Comparison of ENCODE assay signal across 1 cellular context in genomic region chr22:31586137-31586920, GRCh38.
A peak's percentile ranks its signal among the peaks of the same experiment; 100 is the strongest.
TF ChIP-seq lines count a peak whose summit lies in the region.

No MANE protein-coding gene starts in this region.

TF ChIP-seq in HepG2, 621 proteins besides CTCF, POLR2A, EP300 and RAD21 (continued from another document and continues in another):
- TF ChIP-seq ZBTB46 (CRISPR knock-in tag; IDR thresholded peaks at IDR 0.05; ENCODE audit: borderline replicate concordance): no peak
- TF ChIP-seq ZNF451 (CRISPR knock-in tag; IDR thresholded peaks at IDR 0.05): no peak
- TF ChIP-seq ZNF609 (CRISPR knock-in tag; IDR thresholded peaks at IDR 0.05; ENCODE audit: borderline replicate concordance): peak; percentile 95; the same call in 1 of the 2 replicates
- TF ChIP-seq SIN3A (IDR thresholded peaks at IDR 0.05; ENCODE audit: borderline replicate concordance, low read depth, low read length): no peak
- TF ChIP-seq BRF2 (CRISPR knock-in tag; IDR thresholded peaks at IDR 0.05): no peak
- peak; percentile 82; the same call in 1 of the 2 replicates for TF ChIP-seq MIXL1 (CRISPR knock-in tag; IDR thresholded peaks at IDR 0.05)
- no peak for TF ChIP-seq XRCC5 (optimal IDR thresholded peaks at IDR 0.05; ENCODE audit: low read length)
- TF ChIP-seq ZFX (CRISPR knock-in tag; IDR thresholded peaks at IDR 0.05; ENCODE audit: low read depth): peak; percentile 65
- peak; percentile 82 for TF ChIP-seq FOSL2 (CRISPR knock-in tag; IDR thresholded peaks at IDR 0.05)
- TF ChIP-seq SIX1 (CRISPR knock-in tag; IDR thresholded peaks at IDR 0.05; ENCODE audit: borderline replicate concordance): peak; percentile 87
- peak; percentile 96; the same call in 1 of the 2 replicates for TF ChIP-seq ZNF710 (CRISPR knock-in tag; IDR thresholded peaks at IDR 0.05; ENCODE audit: borderline replicate concordance)
- TF ChIP-seq SOX6 (IDR thresholded peaks at IDR 0.05): no peak
- peak; percentile 95 for TF ChIP-seq SOX6 (CRISPR knock-in tag; IDR thresholded peaks at IDR 0.05)
- peak; percentile 77 for TF ChIP-seq SKIL (CRISPR knock-in tag; IDR thresholded peaks at IDR 0.05; ENCODE audit: borderline replicate concordance)
- peak; percentile 89 for TF ChIP-seq FOXP4 (CRISPR knock-in tag; IDR thresholded peaks at IDR 0.05)
- TF ChIP-seq RORA (CRISPR knock-in tag; IDR thresholded peaks at IDR 0.05): no peak
- no peak for TF ChIP-seq ZNF34 (CRISPR knock-in tag; IDR thresholded peaks at IDR 0.05; ENCODE audit: borderline replicate concordance)
- no peak for TF ChIP-seq NFYB (CRISPR knock-in tag; IDR thresholded peaks at IDR 0.05)
- TF ChIP-seq ZNF576 (CRISPR knock-in tag; IDR thresholded peaks at IDR 0.05): no peak
- TF ChIP-seq MNT (IDR thresholded peaks at IDR 0.05): no peak
- TF ChIP-seq MED13 (CRISPR knock-in tag; IDR thresholded peaks at IDR 0.05): no peak
- no peak for TF ChIP-seq ZFP37 (CRISPR knock-in tag; IDR thresholded peaks at IDR 0.05; ENCODE audit: borderline replicate concordance)
- peak; percentile 95 for TF ChIP-seq PPARG (CRISPR knock-in tag; conservative IDR thresholded peaks at IDR 0.05)
- TF ChIP-seq GPN1 (CRISPR knock-in tag; IDR thresholded peaks at IDR 0.05; ENCODE audit: borderline replicate concordance): no peak
- TF ChIP-seq PREB (CRISPR knock-in tag; IDR thresholded peaks at IDR 0.05): no peak
- TF ChIP-seq TBL1XR1 (IDR thresholded peaks at IDR 0.05; ENCODE audit: borderline replicate concordance, low read length, partially characterized antibody): no peak
- no peak for TF ChIP-seq ZFP62 (CRISPR knock-in tag; IDR thresholded peaks at IDR 0.05)
- TF ChIP-seq ZBTB14 (CRISPR knock-in tag; IDR thresholded peaks at IDR 0.05): no peak
- 0 out of 2 replicates have a peak, but pooled peaks have one; percentile 23 for TF ChIP-seq ZMAT3 (CRISPR knock-in tag; conservative IDR thresholded peaks at IDR 0.05)
- peak; percentile 52; the same call in 1 of the 2 replicates for TF ChIP-seq ZSCAN9 (CRISPR knock-in tag; IDR thresholded peaks at IDR 0.05; ENCODE audit: borderline replicate concordance)
- TF ChIP-seq ZNF775 (CRISPR knock-in tag; IDR thresholded peaks at IDR 0.05; ENCODE audit: borderline replicate concordance): no peak
- 0 out of 2 replicates have a peak, but pooled peaks have one; percentile 49 for TF ChIP-seq ZNF816 (CRISPR knock-in tag; IDR thresholded peaks at IDR 0.05; ENCODE audit: borderline replicate concordance)
- no peak for TF ChIP-seq E2F1 (CRISPR knock-in tag; IDR thresholded peaks at IDR 0.05)
- peak; percentile 35; the same call in 1 of the 2 replicates for TF ChIP-seq NFE2L2 (IDR thresholded peaks at IDR 0.05; ENCODE audit: low read length)
- TF ChIP-seq YEATS2 (CRISPR knock-in tag; IDR thresholded peaks at IDR 0.05; ENCODE audit: borderline replicate concordance): peak; percentile 54; the same call in 1 of the 2 replicates
- TF ChIP-seq ZBTB38 (CRISPR knock-in tag; IDR thresholded peaks at IDR 0.05): no peak
- TF ChIP-seq RXRB (CRISPR knock-in tag; IDR thresholded peaks at IDR 0.05; ENCODE audit: borderline replicate concordance): peak; percentile 95
- no peak for TF ChIP-seq KLF9 (CRISPR knock-in tag; IDR thresholded peaks at IDR 0.05; ENCODE audit: low read depth)
- no peak for TF ChIP-seq EED (CRISPR knock-in tag; IDR thresholded peaks at IDR 0.05)
